8 cellular contexts compared by ENCODE assay signal in genomic region chr2:227164745-227165350, GRCh38. TPM values are rescaled to one million over a fixed set of nuclear protein-coding genes. Genes with fewer than 3 reads are reported as not detected.
A peak's percentile ranks its signal among the peaks of the same experiment; 100 is the strongest.
DNase-seq lines count a peak whose midpoint lies in the region; ATAC-seq and TF ChIP-seq lines count a peak whose summit lies in the region.

No MANE protein-coding gene starts in this region.

- H3K27ac Mint-ChIP-seq in activated naive CD8-positive, alpha-beta T cell treated with anti-CD3 and anti-CD28 coated beads, Interleukin-2, amount 50 U/mL, for 24 hours: no peak overlapping the region

- no peaks in the 10 kb centered on the region for H3K36me3 ChIP-seq in thoracic aorta

- TF ChIP-seq CTCF in GM12865 (IDR thresholded peaks at IDR 0.05; ENCODE audit: insufficient read depth, low read depth, low read length, missing control alignments): no peak
- no peak for TF ChIP-seq CTCF in thoracic aorta (IDR thresholded peaks at IDR 0.05)

- peak overlapping the region; percentile 45 for H3K4me3 Mint-ChIP-seq in activated naive CD8-positive, alpha-beta T cell treated with anti-CD3 and anti-CD28 coated beads, Interleukin-2, amount 50 U/mL, for 24 hours

- H3K36me3 Mint-ChIP-seq in activated naive CD8-positive, alpha-beta T cell treated with anti-CD3 and anti-CD28 coated beads, Interleukin-2, amount 50 U/mL, for 24 hours (ENCODE audit: low read depth): no peaks in the 10 kb centered on the region

- H3K9me3 ChIP-seq in thoracic aorta: no peaks in the 10 kb centered on the region

- peak overlapping the region; percentile 85 to 92 for H3K27ac ChIP-seq in thoracic aorta

- peaks cover 5 to 6% of the 10 kb centered on the region in 2 donors for H3K4me1 ChIP-seq in thoracic aorta (ENCODE audit: control insufficient read depth in 1 of 2, low read depth in 2 of 2)

- H3K4me1 Mint-ChIP-seq in activated naive CD8-positive, alpha-beta T cell treated with anti-CD3 and anti-CD28 coated beads, Interleukin-2, amount 50 U/mL, for 24 hours: peaks cover 10% of the 10 kb centered on the region

- H3K4me3 ChIP-seq in GM12865 (ENCODE audit: low read depth, low read length): peak overlapping the region; percentile 96
- peak overlapping the region; percentile 93 for H3K4me3 ChIP-seq in thoracic aorta

- H3K27me3 Mint-ChIP-seq in activated naive CD8-positive, alpha-beta T cell treated with anti-CD3 and anti-CD28 coated beads, Interleukin-2, amount 50 U/mL, for 24 hours: peaks cover 57% of the 10 kb centered on the region

- peaks cover 2% of the 10 kb centered on the region for H3K9me3 Mint-ChIP-seq in activated naive CD8-positive, alpha-beta T cell treated with anti-CD3 and anti-CD28 coated beads, Interleukin-2, amount 50 U/mL, for 24 hours

- no peaks in the 10 kb centered on the region for H3K27me3 ChIP-seq in thoracic aorta (replicated peaks; ENCODE audit: insufficient read depth)

- DNase-seq in GM12865 (ENCODE audit: low read depth): peak; percentile 87
- DNase-seq in activated naive CD8-positive, alpha-beta T cell treated with anti-CD3 and anti-CD28 coated beads, Interleukin-2, amount 50 U/mL, for 24 hours: peak; percentile 18
- peak; percentile 27 for DNase-seq in kidney glomerular epithelial cell (lab: John Stamatoyannopoulos, UW)
- DNase-seq in thoracic aorta (ENCODE audit: low spot score): no peak
- DNase-seq in LoVo (ENCODE audit: low spot score): no peak
- DNase-seq in HUDEP-2 (lab: John Stamatoyannopoulos, UW; ENCODE audit: unreplicated experiment in 76 of 76): no peak

- peak; percentile 63 for ATAC-seq in GM21367 (IDR thresholded peaks at IDR 0.05; ENCODE audit: unreplicated experiment)
- ATAC-seq in HG03520 (IDR thresholded peaks at IDR 0.05; ENCODE audit: unreplicated experiment): peak; percentile 57
- peak; percentile 71 for ATAC-seq in activated naive CD8-positive, alpha-beta T cell treated with anti-CD3 and anti-CD28 coated beads, Interleukin-2, amount 50 U/mL, for 24 hours
- ATAC-seq in thoracic aorta (ENCODE audit: insufficient number of reproducible peaks, low FRiP score, low read depth): peak; percentile 16

RNA-seq across cellular contexts. Expression of gene COL4A3, which starts 0.4 kb away (rescaled TPM):
- 10 to 100 TPM; 29.6 to 36.7 TPM for total RNA-seq in thoracic aorta

RNA-seq across cellular contexts. Expression of gene COL4A4, which starts 0.8 kb away (rescaled TPM):
- 10 to 100 TPM; 17.2 to 34.0 TPM for total RNA-seq in thoracic aorta

Comparison
In these comparisons a context has a peak if more than half of its experiments do, and no peak if none do; other contexts are left out.
1. DNase-seq: peak in GM12865 (single experiment), activated naive CD8-positive, alpha-beta T cell treated with anti-CD3 and anti-CD28 coated beads, Interleukin-2, amount 50 U/mL, for 24 hours (single experiment) and kidney glomerular epithelial cell (single experiment); none in thoracic aorta (single experiment), LoVo (single experiment) and HUDEP-2 (0 of 76).
2. ATAC-seq: peak in every context shown above with its lines; median percentile 71 in activated naive CD8-positive, alpha-beta T cell treated with anti-CD3 and anti-CD28 coated beads, Interleukin-2, amount 50 U/mL, for 24 hours; 63 in GM21367; 57 in HG03520; 16 in thoracic aorta.